Comparison of ENCODE assay signal across 18 cellular contexts in the genomic region with DNA sequence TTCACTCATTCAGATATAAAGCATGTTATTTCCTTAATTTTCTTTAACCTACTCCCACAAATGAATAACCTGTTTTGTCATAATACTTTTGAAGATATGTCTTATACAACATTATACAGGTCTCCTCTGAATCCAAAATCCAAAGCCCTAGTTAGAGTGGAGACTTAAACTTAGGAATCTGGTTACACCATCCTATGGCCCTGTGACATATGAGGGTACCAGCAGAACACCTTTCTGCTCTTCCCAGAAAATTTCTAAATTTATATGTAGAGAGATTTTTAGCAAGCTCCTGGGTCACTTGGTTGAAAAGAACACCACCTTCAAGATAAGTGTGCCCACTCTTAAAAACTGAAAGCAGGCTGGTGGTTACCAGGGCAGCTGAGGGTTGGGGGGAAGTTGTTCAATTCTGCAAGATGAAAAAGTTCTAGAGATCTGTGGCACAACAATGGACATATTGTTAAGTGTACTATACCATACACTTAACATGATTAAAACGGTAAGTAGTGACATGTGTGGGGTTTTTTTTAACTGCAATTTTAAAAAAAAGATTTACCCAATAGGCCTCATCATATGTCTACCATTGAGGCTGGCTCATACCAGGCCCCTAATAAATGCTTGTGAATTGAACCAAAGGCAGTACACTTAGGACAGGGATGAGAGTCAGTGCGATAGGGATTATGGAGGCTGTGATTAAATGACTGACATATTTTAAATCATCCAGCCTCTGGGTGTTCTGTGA. TPM values are rescaled to one million over a fixed set of nuclear protein-coding genes. Genes with fewer than 3 reads are reported as not detected.
A peak's percentile ranks its signal among the peaks of the same experiment; 100 is the strongest.
DNase-seq lines count a peak whose midpoint lies in the region; ATAC-seq and TF ChIP-seq lines count a peak whose summit lies in the region.
"Had no signal": no experiment of that assay in that cellular context is flagged by ENCODE, and none has a peak within 500 bp of the region (broad histone marks: within the 10 kb centered on the region; RNA-seq: fewer than 3 reads in every experiment).

No MANE protein-coding gene starts in this region.

- H4K8ac ChIP-seq in trophoblast cell (ENCODE audit: low read depth, low read length), result no peak overlapping the region

- H3K9me3 ChIP-seq in right cardiac atrium (ENCODE audit: control insufficient read depth, low read length) (no peaks in the 10 kb centered on the region), heart left ventricle (no peaks in the 10 kb centered on the region), RWPE2 (ENCODE audit: severe bottlenecking) (no peaks in the 10 kb centered on the region), trophoblast cell (ENCODE audit: insufficient read depth, low read depth, low read length) (no peaks in the 10 kb centered on the region)
- H3K9me3 ChIP-seq: BLaER1 had no signal

- H3K9me3 Mint-ChIP-seq in activated CD8-positive, alpha-beta T cell treated with anti-CD3 and anti-CD28 coated beads, Interleukin-2, amount 10 ng/mL, durations not matched to agents 7 days and 5 days (ENCODE audit: insufficient read depth), result no peaks in the 10 kb centered on the region
- H3K9me3 Mint-ChIP-seq: CD14-positive monocyte; CD4-positive, alpha-beta memory T cell had no signal

- ATAC-seq in right cardiac atrium (no peak), heart left ventricle (no peak), RWPE2 (ENCODE audit: low read depth) (no peak), GM18873 (IDR thresholded peaks at IDR 0.05; ENCODE audit: low FRiP score, unreplicated experiment) (no peak)
- no peak for ATAC-seq in activated CD8-positive, alpha-beta T cell treated with anti-CD3 and anti-CD28 coated beads, Interleukin-2, amount 10 ng/mL, durations not matched to agents 7 days and 5 days
- ATAC-seq: HCT116, HepG2 had no signal

- no peak overlapping the region for H2AK5ac ChIP-seq in trophoblast cell (ENCODE audit: low read length)

- H3K14ac ChIP-seq in trophoblast cell (ENCODE audit: low read length), result no peak overlapping the region

- TF ChIP-seq POLR2A in heart left ventricle (IDR thresholded peaks at IDR 0.05), result no peak

- DNase-seq in right cardiac atrium, result no peak
- DNase-seq in heart left ventricle, result no peak
- no peak for DNase-seq in RWPE2 (ENCODE audit: low spot score)
- DNase-seq in trophoblast cell, result peak; percentile 82 to 95
- no peak for DNase-seq in activated CD8-positive, alpha-beta T cell treated with anti-CD3 and anti-CD28 coated beads, Interleukin-2, amount 10 ng/mL, durations not matched to agents 7 days and 5 days
- no peak for DNase-seq in kidney tubule cell (ENCODE audit: low spot score)
- DNase-seq: CD4-positive, alpha-beta memory T cell; DMS153; DMS79; GDM1; GOT3; H7 had no signal

- H3K4me3 Mint-ChIP-seq in activated CD8-positive, alpha-beta T cell treated with anti-CD3 and anti-CD28 coated beads, Interleukin-2, amount 10 ng/mL, durations not matched to agents 7 days and 5 days, result no peak overlapping the region
- H3K4me3 Mint-ChIP-seq: CD14-positive monocyte; CD4-positive, alpha-beta memory T cell had no signal

- CTCF ChIA-PET in activated CD8-positive, alpha-beta T cell treated with anti-CD3 and anti-CD28 coated beads, Interleukin-2, amount 10 ng/mL, durations not matched to agents 7 days and 5 days (lab: Charles Lee), result interaction anchor here (0.9 to 3.5 kb wide), 5 partner anchors 7 to 192 kb away, joined by 4 to 19 read pairs (median 8); no protein-coding TSS in a partner anchor

- no peak overlapping the region for H2AFZ ChIP-seq in trophoblast cell (ENCODE audit: insufficient read depth, low read length, poor library complexity)

- H4K91ac ChIP-seq in trophoblast cell (ENCODE audit: low read depth, low read length), result no peak overlapping the region

- peaks cover 12% of the 10 kb centered on the region for H3K4me1 ChIP-seq in right cardiac atrium (ENCODE audit: control insufficient read depth, insufficient read depth, low read length)
- H3K4me1 ChIP-seq in heart left ventricle, result peaks cover 0 to 34% (median 6%) of the 10 kb centered on the region in 12 donors
- H3K4me1 ChIP-seq in RWPE2 (ENCODE audit: insufficient read depth, poor library complexity, severe bottlenecking), result peaks cover 21% of the 10 kb centered on the region
- H3K4me1 ChIP-seq in trophoblast cell (ENCODE audit: control insufficient read depth in 1 of 2, insufficient read depth in 2 of 2, low read length in 2 of 2), result no peaks in the 10 kb centered on the region

- H3K9ac ChIP-seq in trophoblast cell (ENCODE audit: low read length), result no peak overlapping the region
- H3K9ac ChIP-seq: BLaER1 had no signal

- H4K12ac ChIP-seq in trophoblast cell (ENCODE audit: low read depth, low read length), result no peak overlapping the region

- peaks cover 2% of the 10 kb centered on the region for H3K79me1 ChIP-seq in trophoblast cell (ENCODE audit: low read length)

- intact Hi-C loops in right cardiac atrium (cut with DNase I), result no loop called here
- intact Hi-C loops in heart left ventricle (cut with DNase I), result loop anchor here in 2 of 10 donors (5.0 to 10.0 kb wide), 2 partner anchors 39 to 194 kb away; a partner anchor contains a TSS

- H3K36me3 ChIP-seq in heart left ventricle (peaks cover 0 to 19% (median 6%) of the 10 kb centered on the region in 9 donors), RWPE2 (ENCODE audit: low read depth) (no peaks in the 10 kb centered on the region), trophoblast cell (ENCODE audit: control insufficient read depth in 1 of 2, insufficient read depth in 2 of 2, low read length in 2 of 2) (no peaks in the 10 kb centered on the region)

- 76% methylated on average over 2 of the region's 2 CpGs for WGBS in right cardiac atrium
- WGBS in heart left ventricle, 4 donors, result 80 to 90% (median 88%) methylated on average over 2 of the region's 2 CpGs
- WGBS in trophoblast cell (ENCODE audit: extremely low coverage, insufficient coverage, insufficient read length), result no CpG with 5 or more reads among the region's 2 CpGs

- POLR2A ChIA-PET in activated CD8-positive, alpha-beta T cell treated with anti-CD3 and anti-CD28 coated beads, Interleukin-2, amount 10 ng/mL, durations not matched to agents 7 days and 5 days (lab: Charles Lee), result no interaction called here

- no peak overlapping the region for H2BK12ac ChIP-seq in trophoblast cell (ENCODE audit: low read length)

- H3K18ac ChIP-seq in trophoblast cell (ENCODE audit: low read length), result no peak overlapping the region

- no peak overlapping the region for H3K27ac Mint-ChIP-seq in activated CD8-positive, alpha-beta T cell treated with anti-CD3 and anti-CD28 coated beads, Interleukin-2, amount 10 ng/mL, durations not matched to agents 7 days and 5 days

- no peaks in the 10 kb centered on the region for H3K27me3 ChIP-seq in right cardiac atrium (ENCODE audit: control insufficient read depth, insufficient read depth)
- H3K27me3 ChIP-seq in heart left ventricle, result no peaks in the 10 kb centered on the region
- no peaks in the 10 kb centered on the region for H3K27me3 ChIP-seq in RWPE2 (ENCODE audit: insufficient read depth, poor library complexity, severe bottlenecking)
- H3K27me3 ChIP-seq in trophoblast cell (ENCODE audit: insufficient read depth, low read length), result no peaks in the 10 kb centered on the region
- H3K27me3 ChIP-seq: BLaER1 had no signal

- no peaks in the 10 kb centered on the region for H3K27me3 Mint-ChIP-seq in activated CD8-positive, alpha-beta T cell treated with anti-CD3 and anti-CD28 coated beads, Interleukin-2, amount 10 ng/mL, durations not matched to agents 7 days and 5 days (ENCODE audit: low read depth)
- H3K27me3 Mint-ChIP-seq: CD4-positive, alpha-beta memory T cell had no signal

- peaks cover 8% of the 10 kb centered on the region for H3K36me3 Mint-ChIP-seq in activated CD8-positive, alpha-beta T cell treated with anti-CD3 and anti-CD28 coated beads, Interleukin-2, amount 10 ng/mL, durations not matched to agents 7 days and 5 days (ENCODE audit: low read depth)

- TF ChIP-seq CTCF in heart left ventricle (IDR thresholded peaks at IDR 0.05), result no peak
- no peak for TF ChIP-seq CTCF in RWPE2 (IDR thresholded peaks at IDR 0.05; ENCODE audit: poor library complexity, severe bottlenecking)

- H3K4ac ChIP-seq in trophoblast cell (ENCODE audit: low read depth, low read length), result no peak overlapping the region

- H3K4me3 ChIP-seq in right cardiac atrium (ENCODE audit: low read length), result no peak overlapping the region
- no peak overlapping the region for H3K4me3 ChIP-seq in heart left ventricle
- H3K4me3 ChIP-seq in RWPE2 (ENCODE audit: severe bottlenecking), result no peak overlapping the region
- no peak overlapping the region for H3K4me3 ChIP-seq in trophoblast cell (ENCODE audit: low read depth, low read length)
- H3K4me3 ChIP-seq: BLaER1 had no signal

- no peaks in the 10 kb centered on the region for H3K79me2 ChIP-seq in trophoblast cell (ENCODE audit: control insufficient read depth, insufficient read depth, low read length, poor library complexity)

- H3K23ac ChIP-seq in trophoblast cell (ENCODE audit: low read length), result no peak overlapping the region

- peaks cover 2% of the 10 kb centered on the region for H3K4me1 Mint-ChIP-seq in activated CD8-positive, alpha-beta T cell treated with anti-CD3 and anti-CD28 coated beads, Interleukin-2, amount 10 ng/mL, durations not matched to agents 7 days and 5 days (ENCODE audit: low read depth)

- H3K4me2 ChIP-seq in trophoblast cell (ENCODE audit: low read length), result no peak overlapping the region
- H3K4me2 ChIP-seq: BLaER1 had no signal

- no peak overlapping the region for H2BK5ac ChIP-seq in trophoblast cell (ENCODE audit: low read depth, low read length, poor library complexity)

- H3K27ac ChIP-seq in right cardiac atrium (ENCODE audit: low read length) (peak overlapping the region; percentile 52), heart left ventricle (no peak overlapping the region), RWPE2 (ENCODE audit: poor library complexity, severe bottlenecking) (peak overlapping the region; percentile 71), trophoblast cell (ENCODE audit: low read depth, low read length) (no peak overlapping the region)
- H3K27ac ChIP-seq: 22Rv1, BLaER1 had no signal

- no peak overlapping the region for H2BK120ac ChIP-seq in trophoblast cell (ENCODE audit: insufficient read depth, low read length, poor library complexity)

RNA-seq across cellular contexts. Expression of a gene that starts 37.6 kb away (rescaled TPM):
- total RNA-seq in right cardiac atrium (100 to 1,000 TPM; 368 to 977 (median 629) TPM), heart left ventricle (100 to 1,000 TPM in 7 of 9 donors, 10 to 100 TPM in 2; 85.1 to 862 (median 174) TPM)
- polyA plus RNA-seq in right cardiac atrium (729 TPM), heart left ventricle (100 to 1,000 TPM; 214 to 262 TPM)
- polyA plus RNA-seq in trophoblast cell (2013), result 5.0 and 5.5 TPM in 2 replicates
- 1 to 10 TPM; 1.9 to 2.7 TPM for total RNA-seq in activated CD8-positive, alpha-beta T cell treated with anti-CD3 and anti-CD28 coated beads, Interleukin-2, amount 10 ng/mL, durations not matched to agents 7 days and 5 days

Comparison
In these comparisons a context has a peak if more than half of its experiments do, and no peak if none do; other contexts are left out.
1. H3K27ac ChIP-seq: peak in right cardiac atrium (single experiment) and RWPE2 (single experiment); none in heart left ventricle (0 of 12) and trophoblast cell (single experiment).
2. DNase-seq: peak in trophoblast cell (2 of 2); none in right cardiac atrium (0 of 3), heart left ventricle (0 of 5), RWPE2 (single experiment), activated CD8-positive, alpha-beta T cell treated with anti-CD3 and anti-CD28 coated beads, Interleukin-2, amount 10 ng/mL, durations not matched to agents 7 days and 5 days (single experiment) and kidney tubule cell (single experiment).
3. RNA of a gene that starts 37.6 kb away (total RNA-seq): 368 to 977 TPM in right cardiac atrium and 85.1 to 862 TPM in heart left ventricle; 1.9 to 2.7 TPM in activated CD8-positive, alpha-beta T cell treated with anti-CD3 and anti-CD28 coated beads, Interleukin-2, amount 10 ng/mL, durations not matched to agents 7 days and 5 days; every median in the first group is over 10 times any median in the second.